In genomic region chr1:65632230-65632629, GRCh38 we compare ENCODE assay signal across 25 cellular contexts.
"Had no signal": no experiment of that assay in that cellular context is flagged by ENCODE, and none has a peak within 500 bp of the region (broad histone marks: within the 10 kb centered on the region; RNA-seq: fewer than 3 reads in every experiment).

No MANE protein-coding gene starts in this region.

- H3K9me3 Mint-ChIP-seq: natural killer cell treated with Interleukin-12 subunit alpha and Interleukin-12 subunit beta and Interleukin-15 and Interleukin-18, amount 100 ng/mL, for 72 hours; stimulated activated naive B cell treated with anti-CD40 and anti-IgM and Interleukin-4, amounts not matched to agents 10 μg/mL and 1 μg/mL and 100 μg/mL, for 72 hours had no signal

- H3K27ac Mint-ChIP-seq: naive thymus-derived CD4-positive, alpha-beta T cell; natural killer cell treated with Interleukin-12 subunit alpha and Interleukin-12 subunit beta and Interleukin-15 and Interleukin-18, amount 100 ng/mL, for 72 hours; stimulated activated naive B cell treated with anti-CD40 and anti-IgM and Interleukin-4, amounts not matched to agents 10 μg/mL and 1 μg/mL and 100 μg/mL, for 72 hours had no signal

- H3K9me3 ChIP-seq: heart left ventricle, lower lobe of right lung, ovary, prostate gland, right atrium auricular region, right lobe of liver, stomach, testis, thyroid gland, upper lobe of right lung had no signal

- H3K27me3 Mint-ChIP-seq: stimulated activated naive B cell treated with anti-CD40 and anti-IgM and Interleukin-4, amounts not matched to agents 10 μg/mL and 1 μg/mL and 100 μg/mL, for 72 hours had no signal

- H3K36me3 Mint-ChIP-seq: naive thymus-derived CD4-positive, alpha-beta T cell; natural killer cell treated with Interleukin-12 subunit alpha and Interleukin-12 subunit beta and Interleukin-15 and Interleukin-18, amount 100 ng/mL, for 72 hours; stimulated activated naive B cell treated with anti-CD40 and anti-IgM and Interleukin-4, amounts not matched to agents 10 μg/mL and 1 μg/mL and 100 μg/mL, for 72 hours had no signal

- H3K4me3 Mint-ChIP-seq: naive thymus-derived CD4-positive, alpha-beta T cell; natural killer cell treated with Interleukin-12 subunit alpha and Interleukin-12 subunit beta and Interleukin-15 and Interleukin-18, amount 100 ng/mL, for 72 hours; stimulated activated naive B cell treated with anti-CD40 and anti-IgM and Interleukin-4, amounts not matched to agents 10 μg/mL and 1 μg/mL and 100 μg/mL, for 72 hours had no signal

- H3K4me1 Mint-ChIP-seq: stimulated activated naive B cell treated with anti-CD40 and anti-IgM and Interleukin-4, amounts not matched to agents 10 μg/mL and 1 μg/mL and 100 μg/mL, for 72 hours had no signal

- H3K27me3 ChIP-seq: heart left ventricle, right atrium auricular region, right lobe of liver, stomach, testis, thyroid gland, upper lobe of right lung had no signal

- H3K27ac ChIP-seq: heart left ventricle, lower lobe of right lung, ovary, prostate gland, right atrium auricular region, right lobe of liver, stomach, testis, thyroid gland, upper lobe of right lung had no signal

- ATAC-seq: heart left ventricle; left lobe of liver; left ventricle myocardium superior; lower lobe of right lung; naive thymus-derived CD4-positive, alpha-beta T cell; natural killer cell treated with Interleukin-12 subunit alpha and Interleukin-12 subunit beta and Interleukin-15 and Interleukin-18, amount 100 ng/mL, for 72 hours; right lobe of liver; stimulated activated naive B cell treated with anti-CD40 and anti-IgM and Interleukin-4, amounts not matched to agents 10 μg/mL and 1 μg/mL and 100 μg/mL, for 72 hours; stimulated activated naive CD8-positive, alpha-beta T cell treated with anti-CD3 and anti-CD28 coated beads, Interleukin-15, Interleukin-2, amounts not matched to agents 100 U/mL and 50 U/mL, for 24 hours; upper lobe of right lung had no signal

- H3K36me3 ChIP-seq: heart left ventricle, lower lobe of right lung, ovary, prostate gland, right atrium auricular region, right lobe of liver, stomach, thyroid gland, upper lobe of right lung had no signal

- DNase-seq: heart left ventricle; islet precursor cell; left ventricle myocardium superior; lower lobe of right lung; mammary epithelial cell; mesenchymal stem cell; naive thymus-derived CD4-positive, alpha-beta T cell; ovary; posterior cingulate gyrus; right lobe of liver; stimulated activated CD4-positive, alpha-beta T cell treated with anti-CD3 and anti-CD28 coated beads, Interleukin-12 subunit alpha, Interleukin-12 subunit beta, amount 100 ng/mL, for 4 hours; stimulated activated CD4-positive, alpha-beta T cell treated with anti-CD3 and anti-CD28 coated beads, Interleukin-15, amount 100 ng/mL, for 24 hours; stimulated activated CD4-positive, alpha-beta T cell treated with anti-CD3 and anti-CD28 coated beads, Interleukin-2, amount 100 ng/mL, for 24 hours; stimulated activated CD4-positive, alpha-beta T cell treated with anti-CD3 and anti-CD28 coated beads, Interleukin-4, amount 100 ng/mL, for 1 hour; stimulated activated naive B cell treated with anti-CD40 and anti-IgM and Interleukin-4, amounts not matched to agents 10 μg/mL and 1 μg/mL and 100 μg/mL, for 72 hours; stimulated activated naive CD8-positive, alpha-beta T cell treated with anti-CD3 and anti-CD28 coated beads, Interleukin-15, Interleukin-2, amounts not matched to agents 100 U/mL and 50 U/mL, for 24 hours; stomach; testis; thyroid gland; trophoblast cell; upper lobe of right lung had no signal

- H3K4me3 ChIP-seq: heart left ventricle, lower lobe of right lung, ovary, prostate gland, right atrium auricular region, right lobe of liver, stomach, testis, thyroid gland, upper lobe of right lung had no signal

- H3K4me1 ChIP-seq: heart left ventricle, lower lobe of right lung, prostate gland, right atrium auricular region, right lobe of liver, stomach, testis, thyroid gland, upper lobe of right lung had no signal
